10 cellular contexts compared by ENCODE assay signal in genomic region chr1:34132161-34132420, GRCh38. TPM values are rescaled to one million over a fixed set of nuclear protein-coding genes. Genes with fewer than 3 reads are reported as not detected.
"Had no signal": no experiment of that assay in that cellular context is flagged by ENCODE, and none has a peak within 500 bp of the region (broad histone marks: within the 10 kb centered on the region; RNA-seq: fewer than 3 reads in every experiment).

No MANE protein-coding gene starts in this region.

- H3K4me2 ChIP-seq: GM23338 had no signal

- H3K27ac Mint-ChIP-seq: GM23338, HFFc6 had no signal

- ATAC-seq: GM23338, HCT116, K562 had no signal

- H3K4me1 Mint-ChIP-seq: GM23338 had no signal

- H3K4me1 ChIP-seq: HAP-1 had no signal

- H3K4me3 ChIP-seq: GM23338, HAP-1, K562 had no signal

- FAIRE-seq: HTR-8/SVneo, K562 had no signal

- H3K36me3 ChIP-seq: HAP-1 had no signal

- H3K9me3 Mint-ChIP-seq: GM23338 had no signal

- H3K9me3 ChIP-seq: HAP-1 had no signal

- H3K4me3 Mint-ChIP-seq: GM23338, HFFc6 had no signal

- H2AFZ ChIP-seq: GM23338 had no signal

- DNase-seq: H7, HFFc6, IMR-90 had no signal

RNA-seq across cellular contexts. Expression of gene CSMD2, which starts 32.9 kb away (rescaled TPM):
- total RNA-seq: H4, HT-29, K562 had no signal
- polyA plus RNA-seq: K562 had no signal

RNA-seq across cellular contexts. Expression of gene C1orf94, which starts 44.6 kb away (rescaled TPM):
- total RNA-seq: H4, HFFc6, HT-29, IMR-90, K562 had no signal
- polyA plus RNA-seq: IMR-90, K562 had no signal
